ENCODE assay signal across 8 cellular contexts in the genomic region with DNA sequence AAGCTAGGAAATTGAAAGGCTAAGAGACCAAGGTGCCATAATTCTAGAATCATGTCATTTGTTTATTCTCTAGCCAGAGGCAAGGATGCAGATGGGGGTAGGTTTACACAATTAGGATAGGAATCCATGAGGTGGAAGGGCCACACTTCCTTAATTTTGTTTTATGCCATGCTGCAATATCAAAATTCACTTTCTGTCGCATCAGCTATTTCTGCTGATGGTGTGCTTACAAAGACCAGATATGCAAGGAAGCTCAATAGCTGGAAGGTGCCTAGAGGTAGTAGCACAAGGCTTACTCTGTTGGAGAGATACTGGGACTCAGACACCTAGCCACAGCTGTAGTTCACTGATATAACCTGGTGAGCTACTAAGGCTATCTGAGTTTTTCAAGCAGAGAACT.
"Had no signal": no experiment of that assay in that cellular context is flagged by ENCODE, and none has a peak within 500 bp of the region (broad histone marks: within the 10 kb centered on the region; RNA-seq: fewer than 3 reads in every experiment).

No MANE protein-coding gene starts in this region.

- H3K4me3 ChIP-seq: GM23338, HAP-1 had no signal

- FAIRE-seq: HTR-8/SVneo had no signal

- H3K9ac ChIP-seq: KMS-11 had no signal

- H2AFZ ChIP-seq: GM23338 had no signal

- ATAC-seq: GM23338, HCT116 had no signal

- H3K27ac ChIP-seq: KMS-11 had no signal

- H3K36me3 ChIP-seq: HAP-1 had no signal

- H3K9me3 ChIP-seq: HAP-1 had no signal

- DNase-seq: H7, HFFc6, KBM-7 had no signal

- H3K4me2 ChIP-seq: GM23338, KMS-11 had no signal
